In genomic region chr6:129212081-129212480, GRCh38 we compare ENCODE assay signal across 21 cellular contexts.
DNase-seq lines count a peak whose midpoint lies in the region; TF ChIP-seq lines count a peak whose summit lies in the region.
"Had no signal": no experiment of that assay in that cellular context is flagged by ENCODE, and none has a peak within 500 bp of the region (broad histone marks: within the 10 kb centered on the region; RNA-seq: fewer than 3 reads in every experiment).

No MANE protein-coding gene starts in this region.

- TF ChIP-seq CTCF in VCaP (conservative IDR thresholded peaks at IDR 0.05): no peak
- TF ChIP-seq CTCF in uterus (IDR thresholded peaks at IDR 0.05): no peak

- DNase-seq in EL: peak; percentile 27
- peak; percentile 75 for DNase-seq in fibroblast of peridontal ligament (ENCODE audit: extremely low read depth)
- no peak for DNase-seq in uterus
- no peak for DNase-seq in SIG-M5 treated with dmso at 0.1 percent for 504 hours (lab: John Stamatoyannopoulos, UW; ENCODE audit: unreplicated experiment)
- DNase-seq in NCI-H2081 treated with DMSO at 0.1 percent for 48 hours (lab: John Stamatoyannopoulos, UW): no peak
- DNase-seq in HuH-7 (ENCODE audit: low spot score): no peak
- DNase-seq: activated B cell treated with CpG ODN at 0.5 μM for 24 hours; aorta; DMS79 treated with DMSO at 0.1 percent for 48 hours; HCEC 1CT; islet precursor cell; natural killer cell; NCI-H1092; NCI-H187 treated with DMSO at 0.1 percent for 48 hours; NCI-H226; ovary; stimulated activated CD4-positive, alpha-beta T cell treated with anti-CD3 and anti-CD28 coated beads, Interleukin-4, amount 100 ng/mL, for 1 hour; stimulated activated naive B cell treated with anti-CD40 and anti-IgM and Interleukin-4, amounts not matched to agents 10 μg/mL and 1 μg/mL and 100 μg/mL, for 72 hours; T1000 had no signal

- no peak overlapping the region for H3K4me3 ChIP-seq in uterus
- H3K4me3 ChIP-seq: ovary had no signal

- peak overlapping the region; percentile 14; the same call in 1 of the 2 replicates for H3K27ac ChIP-seq in VCaP
- H3K27ac ChIP-seq in uterus: peak overlapping the region; percentile 8 to 64
- H3K27ac ChIP-seq: HL-60, ovary had no signal

- no peaks in the 10 kb centered on the region for H3K4me1 ChIP-seq in uterus

- no peak for TF ChIP-seq POLR2A in uterus (IDR thresholded peaks at IDR 0.05)

- intact Hi-C loops in uterus (cut with DNase I; ENCODE audit: low total_unique reads): no loop called here

- H3K36me3 ChIP-seq in uterus: no peaks in the 10 kb centered on the region
- H3K36me3 ChIP-seq: ovary had no signal

- no peaks in the 10 kb centered on the region for H3K9me3 ChIP-seq in uterus
- H3K9me3 ChIP-seq: ovary had no signal

- H3K27me3 ChIP-seq in uterus: no peaks in the 10 kb centered on the region
- H3K27me3 ChIP-seq: ovary had no signal

Comparison
In these comparisons a context has a peak if more than half of its experiments do, and no peak if none do; other contexts are left out.
1. DNase-seq: peak in EL (single experiment) and fibroblast of peridontal ligament (single experiment); none in uterus (0 of 2), SIG-M5 treated with dmso at 0.1 percent for 504 hours (single experiment), NCI-H2081 treated with DMSO at 0.1 percent for 48 hours (single experiment) and HuH-7 (single experiment).